Comparison of ENCODE assay signal across 9 cellular contexts in genomic region chr1:938088-938683, GRCh38. TPM values are rescaled to one million over a fixed set of nuclear protein-coding genes. Genes with fewer than 3 reads are reported as not detected.
A peak's percentile ranks its signal among the peaks of the same experiment; 100 is the strongest.
DNase-seq lines count a peak whose midpoint lies in the region; ATAC-seq, FAIRE-seq and TF ChIP-seq lines count a peak whose summit lies in the region.
"Had no signal": no experiment of that assay in that cellular context is flagged by ENCODE, and none has a peak within 500 bp of the region (broad histone marks: within the 10 kb centered on the region; RNA-seq: fewer than 3 reads in every experiment).

No MANE protein-coding gene starts in this region.

- no peak overlapping the region for H3K27ac Mint-ChIP-seq in activated T-helper 1 cell treated with anti-CD3 and anti-CD28 coated beads, Interleukin-12 subunit alpha, Interleukin-12 subunit beta, Interleukin-2, Interleukin-4 antibody, amounts not matched to agents 30 ng/mL and 10 ng/mL and 1 ng/mL, durations not matched to agents 14 hours and 24 hours and 36 hours
- H3K27ac Mint-ChIP-seq: activated B cell treated with CpG ODN at 0.5 μM for 24 hours had no signal

- H3K27me3 Mint-ChIP-seq in activated T-helper 1 cell treated with anti-CD3 and anti-CD28 coated beads, Interleukin-12 subunit alpha, Interleukin-12 subunit beta, Interleukin-2, Interleukin-4 antibody, amounts not matched to agents 30 ng/mL and 10 ng/mL and 1 ng/mL, durations not matched to agents 14 hours and 24 hours and 36 hours (ENCODE audit: insufficient read depth) = peaks cover 38% of the 10 kb centered on the region

- peaks cover 4% of the 10 kb centered on the region for H3K4me1 Mint-ChIP-seq in activated T-helper 1 cell treated with anti-CD3 and anti-CD28 coated beads, Interleukin-12 subunit alpha, Interleukin-12 subunit beta, Interleukin-2, Interleukin-4 antibody, amounts not matched to agents 30 ng/mL and 10 ng/mL and 1 ng/mL, durations not matched to agents 14 hours and 24 hours and 36 hours (ENCODE audit: low read depth)

- H3K9me3 Mint-ChIP-seq in activated T-helper 1 cell treated with anti-CD3 and anti-CD28 coated beads, Interleukin-12 subunit alpha, Interleukin-12 subunit beta, Interleukin-2, Interleukin-4 antibody, amounts not matched to agents 30 ng/mL and 10 ng/mL and 1 ng/mL, durations not matched to agents 14 hours and 24 hours and 36 hours = no peaks in the 10 kb centered on the region
- H3K9me3 Mint-ChIP-seq: activated B cell treated with CpG ODN at 0.5 μM for 24 hours had no signal

- H3K36me3 ChIP-seq in esophagus squamous epithelium = no peaks in the 10 kb centered on the region

- no peaks in the 10 kb centered on the region for H3K9me3 ChIP-seq in esophagus squamous epithelium

- TF ChIP-seq POLR2A in esophagus squamous epithelium (IDR thresholded peaks at IDR 0.05) = no peak

- WGBS in esophagus squamous epithelium, 2 donors = 60 to 70% methylated on average over 1 to 10 of the region's 15 CpGs

- H3K27ac ChIP-seq in esophagus squamous epithelium (no peak overlapping the region), coronary artery (no peak overlapping the region)

- H3K4me3 Mint-ChIP-seq in activated T-helper 1 cell treated with anti-CD3 and anti-CD28 coated beads, Interleukin-12 subunit alpha, Interleukin-12 subunit beta, Interleukin-2, Interleukin-4 antibody, amounts not matched to agents 30 ng/mL and 10 ng/mL and 1 ng/mL, durations not matched to agents 14 hours and 24 hours and 36 hours = no peak overlapping the region
- H3K4me3 Mint-ChIP-seq: activated B cell treated with CpG ODN at 0.5 μM for 24 hours had no signal

- DNase-seq in GM12864 (ENCODE audit: low read depth) (no peak), RCC 7860 (ENCODE audit: low spot score) (peak; percentile 92), esophagus squamous epithelium (lab: John Stamatoyannopoulos, UW) (no peak), retina (peak; percentile 52), coronary artery (ENCODE audit: low spot score) (no peak)
- no peak for DNase-seq in activated CD4-positive, CD25-positive, alpha-beta regulatory T cell (lab: John Stamatoyannopoulos, UW)
- DNase-seq in activated T-helper 1 cell treated with anti-CD3 and anti-CD28 coated beads, Interleukin-12 subunit alpha, Interleukin-12 subunit beta, Interleukin-2, Interleukin-4 antibody, amounts not matched to agents 30 ng/mL and 10 ng/mL and 1 ng/mL, durations not matched to agents 14 hours and 24 hours and 36 hours (ENCODE audit: low spot score) = no peak
- DNase-seq: activated B cell treated with CpG ODN at 0.5 μM for 24 hours had no signal

- H3K27me3 ChIP-seq in esophagus squamous epithelium = peaks cover 27 to 92% (median 41%) of the 10 kb centered on the region in 4 donors

- intact Hi-C loops in esophagus squamous epithelium (cut with DNase I) = no loop called here
- intact Hi-C loops in activated T-helper 1 cell treated with anti-CD3 and anti-CD28 coated beads, Interleukin-12 subunit alpha, Interleukin-12 subunit beta, Interleukin-2, Interleukin-4 antibody, amounts not matched to agents 30 ng/mL and 10 ng/mL and 1 ng/mL, durations not matched to agents 14 hours and 24 hours and 36 hours (cut with micrococcal nuclease) = no loop called here

- no peak for ATAC-seq in GM18873 (IDR thresholded peaks at IDR 0.05; ENCODE audit: low FRiP score, unreplicated experiment)

- peak; percentile 91 for FAIRE-seq in RCC 7860 (lab: Jason Lieb, UNC)

- TF ChIP-seq CTCF in GM12864 (IDR thresholded peaks at IDR 0.05; ENCODE audit: low read depth, low read length, missing control alignments) = peak; percentile 30
- peak in 5 of 6 experiments; percentile 28 to 75 (median 58) for TF ChIP-seq CTCF in esophagus squamous epithelium (IDR thresholded peaks at IDR 0.05)
- no peak for TF ChIP-seq CTCF in coronary artery (IDR thresholded peaks at IDR 0.05)

- H3K36me3 Mint-ChIP-seq in activated T-helper 1 cell treated with anti-CD3 and anti-CD28 coated beads, Interleukin-12 subunit alpha, Interleukin-12 subunit beta, Interleukin-2, Interleukin-4 antibody, amounts not matched to agents 30 ng/mL and 10 ng/mL and 1 ng/mL, durations not matched to agents 14 hours and 24 hours and 36 hours (ENCODE audit: low read depth) = peaks cover 2% of the 10 kb centered on the region

- peaks cover 40 to 69% (median 43%) of the 10 kb centered on the region in 3 donors for H3K4me1 ChIP-seq in esophagus squamous epithelium

- no peak overlapping the region for H3K4me3 ChIP-seq in GM12864 (ENCODE audit: low read depth, low read length)
- H3K4me3 ChIP-seq in esophagus squamous epithelium = no peak overlapping the region
- no peak overlapping the region for H3K4me3 ChIP-seq in coronary artery

RNA-seq across cellular contexts. Expression of gene SAMD11, which starts 14.5 kb away (rescaled TPM):
- under 1 TPM in 3 of 4 donors, not detected in 1; 0.48 to 0.95 (median 0.57) TPM for total RNA-seq in esophagus squamous epithelium
- not detected in 2 replicates for total RNA-seq in activated T-helper 1 cell treated with anti-CD3 and anti-CD28 coated beads, Interleukin-12 subunit alpha, Interleukin-12 subunit beta, Interleukin-2, Interleukin-4 antibody, amounts not matched to agents 30 ng/mL and 10 ng/mL and 1 ng/mL, durations not matched to agents 14 hours and 24 hours and 36 hours
- total RNA-seq: activated B cell treated with CpG ODN at 0.5 μM for 24 hours had no signal

RNA-seq across cellular contexts. Expression of gene NOC2L, which starts 20.9 kb away (rescaled TPM):
- 10 to 100 TPM; 57.9 to 80.2 (median 60.4) TPM for total RNA-seq in esophagus squamous epithelium
- 180 TPM in 2 replicates for total RNA-seq in activated T-helper 1 cell treated with anti-CD3 and anti-CD28 coated beads, Interleukin-12 subunit alpha, Interleukin-12 subunit beta, Interleukin-2, Interleukin-4 antibody, amounts not matched to agents 30 ng/mL and 10 ng/mL and 1 ng/mL, durations not matched to agents 14 hours and 24 hours and 36 hours

RNA-seq across cellular contexts. Expression of gene KLHL17, which starts 22.2 kb away (rescaled TPM):
- 10 to 100 TPM in 3 of 4 donors, 1 to 10 TPM in 1; 8.7 to 13.8 (median 10.3) TPM for total RNA-seq in esophagus squamous epithelium
- total RNA-seq in activated T-helper 1 cell treated with anti-CD3 and anti-CD28 coated beads, Interleukin-12 subunit alpha, Interleukin-12 subunit beta, Interleukin-2, Interleukin-4 antibody, amounts not matched to agents 30 ng/mL and 10 ng/mL and 1 ng/mL, durations not matched to agents 14 hours and 24 hours and 36 hours = 47.3 and 49.7 TPM in 2 replicates

RNA-seq across cellular contexts. Expression of gene PLEKHN1, which starts 28.1 kb away (rescaled TPM):
- 10 to 100 TPM; 16.8 to 39.6 (median 23.4) TPM for total RNA-seq in esophagus squamous epithelium
- total RNA-seq in activated T-helper 1 cell treated with anti-CD3 and anti-CD28 coated beads, Interleukin-12 subunit alpha, Interleukin-12 subunit beta, Interleukin-2, Interleukin-4 antibody, amounts not matched to agents 30 ng/mL and 10 ng/mL and 1 ng/mL, durations not matched to agents 14 hours and 24 hours and 36 hours = 1.7 and 1.8 TPM in 2 replicates

RNA-seq across cellular contexts. Expression of gene PERM1, which starts 43.7 kb away (rescaled TPM):
- total RNA-seq in esophagus squamous epithelium = not detected
- total RNA-seq in activated T-helper 1 cell treated with anti-CD3 and anti-CD28 coated beads, Interleukin-12 subunit alpha, Interleukin-12 subunit beta, Interleukin-2, Interleukin-4 antibody, amounts not matched to agents 30 ng/mL and 10 ng/mL and 1 ng/mL, durations not matched to agents 14 hours and 24 hours and 36 hours = not detected in 2 replicates
- total RNA-seq: activated B cell treated with CpG ODN at 0.5 μM for 24 hours had no signal

Comparison
In these comparisons a context has a peak if more than half of its experiments do, and no peak if none do; other contexts are left out.
1. DNase-seq: peak in RCC 7860 (single experiment) and retina (single experiment); none in GM12864 (single experiment), esophagus squamous epithelium (single experiment), activated CD4-positive, CD25-positive, alpha-beta regulatory T cell (0 of 4), activated T-helper 1 cell treated with anti-CD3 and anti-CD28 coated beads, Interleukin-12 subunit alpha, Interleukin-12 subunit beta, Interleukin-2, Interleukin-4 antibody, amounts not matched to agents 30 ng/mL and 10 ng/mL and 1 ng/mL, durations not matched to agents 14 hours and 24 hours and 36 hours (single experiment) and coronary artery (single experiment).